In the genomic region with DNA sequence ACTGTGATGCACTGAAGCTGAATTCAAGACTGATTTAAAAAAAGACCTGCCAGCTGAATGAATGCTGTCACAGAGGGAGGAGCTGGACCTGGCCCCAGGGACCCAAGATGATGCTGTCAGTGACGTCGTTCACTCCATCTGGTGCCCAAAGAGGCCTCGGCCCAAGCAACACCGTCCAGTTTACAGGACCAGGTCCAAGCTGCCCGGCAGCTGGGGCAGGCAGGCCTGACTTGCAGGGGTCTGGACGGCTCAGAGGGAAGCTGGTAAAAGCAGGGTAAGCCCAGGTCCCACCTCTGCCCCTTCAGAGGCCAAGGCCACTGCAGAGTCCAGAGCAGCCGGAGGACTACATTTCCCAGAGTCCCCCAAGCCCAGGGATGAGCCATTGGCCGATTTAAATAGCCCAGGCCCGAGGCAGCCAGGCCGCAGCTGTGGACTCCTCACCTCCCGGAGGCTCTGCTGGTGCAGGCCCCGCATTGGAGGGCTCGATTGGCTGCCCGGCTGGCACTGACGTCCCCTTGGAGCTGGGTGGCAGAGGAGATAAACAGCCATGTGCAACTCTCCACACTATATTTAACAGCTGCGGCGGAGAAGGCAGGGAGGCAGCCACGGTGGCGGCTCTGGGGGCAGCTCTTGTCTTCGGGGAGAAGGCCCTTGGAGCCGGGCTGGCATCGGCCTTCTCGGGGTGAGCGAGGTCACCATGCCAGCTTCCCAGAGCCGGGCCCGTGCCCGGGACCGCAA, we compare ENCODE assay signal across 8 cellular contexts. TPM values are rescaled to one million over a fixed set of nuclear protein-coding genes. Genes with fewer than 3 reads are reported as not detected.
A peak's percentile ranks its signal among the peaks of the same experiment; 100 is the strongest.
DNase-seq lines count a peak whose midpoint lies in the region; ATAC-seq, FAIRE-seq and TF ChIP-seq lines count a peak whose summit lies in the region.

A gene (plus strand): TSS at position 423 of the 738 bp plus-strand sequence. CDS start 275 bp downstream, at position 698.

- H3K4me2 ChIP-seq in IMR-90 (ENCODE audit: low read depth, low read length), result peak within 1 kb of the TSS; percentile 35; the same call in 1 of the 2 replicates

- dilution Hi-C loops in IMR-90 (cut with HindIII; ENCODE audit: low sequenced_read_pairs, unreplicated experiment), result no loop called here

- in situ Hi-C loops in IMR-90 (cut with MboI; ENCODE audit: low sequenced_read_pairs), result no loop called here

- no peak within 1 kb of the TSS for H2BK15ac ChIP-seq in IMR-90 (ENCODE audit: low read depth, low read length)

- H2BK20ac ChIP-seq in IMR-90 (ENCODE audit: low read depth, low read length), result no peak within 1 kb of the TSS

- peak within 1 kb of the TSS; percentile 29; the same call in 1 of the 2 replicates for H3K4me3 ChIP-seq in IMR-90 (ENCODE audit: insufficient read depth, low read depth, low read length)
- H3K4me3 ChIP-seq in body of pancreas, result no peak within 1 kb of the TSS
- H3K4me3 ChIP-seq in spleen, result peak within 1 kb of the TSS; percentile 6 to 62 (median 26)
- peak within 1 kb of the TSS in 1 of 2 donors; percentile 4 for H3K4me3 ChIP-seq in small intestine (ENCODE audit: low read depth in 1 of 2, low read length in 2 of 2)

- H3K79me1 ChIP-seq in IMR-90 (ENCODE audit: low read depth in 1 of 2, low read length in 2 of 2), result no peaks in the 10 kb centered on the region

- no peak for TF ChIP-seq POLR2A in IMR-90 (IDR thresholded peaks at IDR 0.05; ENCODE audit: low read depth, low read length)
- peak in 1 of 3 donors; percentile 7 for TF ChIP-seq POLR2A in body of pancreas (IDR thresholded peaks at IDR 0.05)
- TF ChIP-seq POLR2A in spleen (IDR thresholded peaks at IDR 0.05), result no peak

- H2AK9ac ChIP-seq in IMR-90 (replicated peaks; ENCODE audit: low read depth, low read length, poor library complexity), result peak within 1 kb of the TSS; percentile 87

- CTCF ChIA-PET in IMR-90 (lab: Yijun Ruan, JAX), result interaction anchor here (0.6 kb wide), 1 partner anchor 102 kb away, joined by 4 read pairs; no protein-coding TSS in a partner anchor

- H3K18ac ChIP-seq in IMR-90 (ENCODE audit: low read depth, low read length), result no peak within 1 kb of the TSS

- 0 out of 2 replicates have a peak within 1 kb of the TSS, but pooled peaks have one; percentile 60 for H3K4ac ChIP-seq in IMR-90 (ENCODE audit: low read depth, low read length)

- ATAC-seq in IMR-90 (ENCODE audit: low read depth) (peak; percentile 98), body of pancreas (peak; percentile 61), GM21825 (IDR thresholded peaks at IDR 0.05; ENCODE audit: unreplicated experiment) (no peak)

- peak within 1 kb of the TSS in 1 of 2 experiments; percentile 86; a peak in 3 of 4 replicates for H4K8ac ChIP-seq in IMR-90 (ENCODE audit: low read depth in 2 of 2, low read length in 2 of 2)

- no peaks in the 10 kb centered on the region; the same call in 1 of the 2 replicates for H3K9me1 ChIP-seq in IMR-90 (ENCODE audit: insufficient read depth, low read length)

- FAIRE-seq in small intestine (lab: Jason Lieb, UNC), result no peak

- peak within 1 kb of the TSS; percentile 68; the same call in 1 of the 2 replicates for H4K91ac ChIP-seq in IMR-90 (ENCODE audit: insufficient read depth, low read depth, low read length)

- H3K27me3 Mint-ChIP-seq in mesothelial cell of epicardium (ENCODE audit: low read depth), result peaks cover 4% of the 10 kb centered on the region

- H3K27me3 ChIP-seq in IMR-90 (ENCODE audit: control insufficient read depth, insufficient read depth, low read length) (peaks cover 8% of the 10 kb centered on the region), body of pancreas (no peaks in the 10 kb centered on the region), spleen (replicated peaks in 1 of 7) (no peaks in the 10 kb centered on the region), small intestine (ENCODE audit: control insufficient read depth in 2 of 2, insufficient read depth in 2 of 2, low read length in 2 of 2) (no peaks in the 10 kb centered on the region)

- H2BK5ac ChIP-seq in IMR-90 (ENCODE audit: low read depth, low read length, poor library complexity, severe bottlenecking), result no peak within 1 kb of the TSS

- peak within 1 kb of the TSS; percentile 87 for H3K14ac ChIP-seq in IMR-90 (replicated peaks; ENCODE audit: low read depth, low read length)

- no peak for TF ChIP-seq RAD21 in IMR-90 (IDR thresholded peaks at IDR 0.05; ENCODE audit: low read length)

- H2AK5ac ChIP-seq in IMR-90 (ENCODE audit: low read depth, low read length), result no peak within 1 kb of the TSS

- H2AFZ ChIP-seq in IMR-90 (replicated peaks; ENCODE audit: low read length, poor library complexity), result peak within 1 kb of the TSS; percentile 93

- H3K36me3 ChIP-seq in IMR-90 (ENCODE audit: control insufficient read depth, insufficient read depth, low read length) (no peaks in the 10 kb centered on the region), body of pancreas (replicated peaks in 1 of 2; ENCODE audit: insufficient read depth in 1 of 2, low read depth in 2 of 2) (no peaks in the 10 kb centered on the region), spleen (no peaks in the 10 kb centered on the region), small intestine (ENCODE audit: control insufficient read depth in 2 of 2, insufficient read depth in 2 of 2, low read length in 2 of 2) (no peaks in the 10 kb centered on the region)

- H4K20me1 ChIP-seq in IMR-90 (ENCODE audit: insufficient read depth, low read length), result no peaks in the 10 kb centered on the region

- intact Hi-C loops in IMR-90 (cut with micrococcal nuclease), result loop anchor here (1.0 kb wide), 1 partner anchor 11 kb away; no protein-coding TSS in a partner anchor
- intact Hi-C loops in body of pancreas (cut with DNase I), result no loop called here
- intact Hi-C loops in spleen (cut with DNase I; ENCODE audit: low total_unique reads), result loop anchor here (10.0 kb wide), 1 partner anchor 55 kb away; no protein-coding TSS in a partner anchor

- no peak within 1 kb of the TSS for H3K56ac ChIP-seq in IMR-90 (ENCODE audit: extremely low read depth, insufficient read depth, low read length)

- no peaks in the 10 kb centered on the region for H3K4me1 ChIP-seq in IMR-90 (ENCODE audit: control insufficient read depth, insufficient read depth, low read length)
- H3K4me1 ChIP-seq in body of pancreas, result no peaks in the 10 kb centered on the region
- H3K4me1 ChIP-seq in spleen, result peaks cover 0 to 19% (median 6%) of the 10 kb centered on the region in 6 donors
- H3K4me1 ChIP-seq in small intestine (ENCODE audit: control insufficient read depth in 2 of 2, insufficient read depth in 1 of 2, low read depth in 1 of 2, low read length in 1 of 2), result no peaks in the 10 kb centered on the region

- no peak within 1 kb of the TSS for H3K27ac Mint-ChIP-seq in mesothelial cell of epicardium

- H3K9me3 Mint-ChIP-seq in mesothelial cell of epicardium, result no peaks in the 10 kb centered on the region

- peak within 1 kb of the TSS; percentile 19; the same call in 1 of the 2 replicates for H3K9ac ChIP-seq in IMR-90 (ENCODE audit: low read depth, low read length)

- H3K36me3 Mint-ChIP-seq in mesothelial cell of epicardium, result no peaks in the 10 kb centered on the region

- TF ChIP-seq CTCF in IMR-90 (conservative IDR thresholded peaks at IDR 0.05; ENCODE audit: low read depth, low read length), result no peak
- no peak for TF ChIP-seq CTCF in body of pancreas (IDR thresholded peaks at IDR 0.05)
- no peak for TF ChIP-seq CTCF in spleen (IDR thresholded peaks at IDR 0.05 in 8 of 11, conservative IDR thresholded peaks at IDR 0.05 in 3 of 11)
- TF ChIP-seq CTCF in mesothelial cell of epicardium (IDR thresholded peaks at IDR 0.05; ENCODE audit: unreplicated experiment), result no peak

- POLR2A ChIA-PET in IMR-90 (lab: Charles Lee; ENCODE audit: unreplicated experiment), result no interaction called here

- H3K9me3 ChIP-seq in IMR-90 (ENCODE audit: control insufficient read depth, insufficient read depth, low read length) (no peaks in the 10 kb centered on the region), body of pancreas (no peaks in the 10 kb centered on the region), spleen (no peaks in the 10 kb centered on the region), small intestine (ENCODE audit: control insufficient read depth, low read depth) (no peaks in the 10 kb centered on the region)

- no peak within 1 kb of the TSS for H3K4me3 Mint-ChIP-seq in mesothelial cell of epicardium

- WGBS in IMR-90 (ENCODE audit: extremely low coverage in 2 of 2, insufficient read length in 1 of 2), 2 experiments, result 59% methylated on average over 12 of the region's 28 CpGs; no CpG with 5 or more reads in 1 of the 2 experiments
- WGBS in body of pancreas, 2 donors, result 40 to 59% methylated on average over 1 to 28 of the region's 28 CpGs
- WGBS in spleen, 5 donors, result 55 to 71% (median 57%) methylated on average over 5 to 28 of the region's 28 CpGs
- 63 to 74% (median 69%) methylated on average over 26 to 28 of the region's 28 CpGs for WGBS in small intestine, 3 donors

- H4K5ac ChIP-seq in IMR-90 (ENCODE audit: low read depth, low read length), result peak within 1 kb of the TSS; percentile 55

- H3K4me1 Mint-ChIP-seq in mesothelial cell of epicardium, result no peaks in the 10 kb centered on the region

- no peak within 1 kb of the TSS for H3K23ac ChIP-seq in IMR-90 (ENCODE audit: low read depth, low read length)

- peak within 1 kb of the TSS; percentile 46; the same call in 1 of the 2 replicates for H2BK120ac ChIP-seq in IMR-90 (ENCODE audit: low read depth, low read length)

- BruUV-seq in IMR-90 (replicated peaks; lab: Mats Ljungman, UMichigan), result no TSS peak

- H3K27ac ChIP-seq in IMR-90 (ENCODE audit: insufficient read depth, low read length) (no peak within 1 kb of the TSS), body of pancreas (peak within 1 kb of the TSS in 2 of 4 donors; percentile 37 to 50), spleen (peak within 1 kb of the TSS in 5 of 8 donors; percentile 42 to 63 (median 60)), small intestine (ENCODE audit: low read depth in 1 of 2, low read length in 1 of 2) (peak within 1 kb of the TSS in 1 of 2 donors; percentile 42)

- DNase-seq in AG20443 (ENCODE audit: low spot score) (peak; percentile 90), IMR-90 (peak; percentile 48), body of pancreas (peak; percentile 31 to 54 (median 46)), islet precursor cell (peak; percentile 80), spleen (no peak), small intestine (no peak), mesothelial cell of epicardium (ENCODE audit: low spot score in 2 of 2, unreplicated experiment in 2 of 2) (no peak)

RNA-seq across cellular contexts. Expression of the gene that starts here (rescaled TPM):
- total RNA-seq in IMR-90 (2012; rRNA removed) (0.54 and 0.56 TPM in 2 replicates), body of pancreas (1 to 10 TPM; 2.1 to 3.6 TPM), spleen (1 to 10 TPM; 2.3 to 3.8 (median 3.1) TPM), mesothelial cell of epicardium (0.60 to 1.1 TPM (median 0.79 TPM) in 3 replicates)
- polyA plus RNA-seq in IMR-90 (2012; rRNA removed) (1.2 TPM in 2 replicates), spleen (1 to 10 TPM; 1.1 to 2.1 (median 1.3) TPM), small intestine (1 to 10 TPM in 1 of 3 donors, under 1 TPM in 1, not detected in 1; 0.54 to 1.9 TPM)
- polyA plus RNA-seq in IMR-90 (2012; cell fraction: cytosol; rRNA removed), result 0.89 and 2.2 TPM in 2 replicates
- 1.1 and 2.3 TPM in 2 replicates for polyA plus RNA-seq in IMR-90 (2012; cell fraction: nucleus; rRNA removed; ENCODE audit: low replicate concordance)

Comparison
In these comparisons a context has a peak if more than half of its experiments do, and no peak if none do; other contexts are left out.
1. DNase-seq: peak in AG20443 (single experiment), IMR-90 (single experiment), body of pancreas (4 of 4) and islet precursor cell (single experiment); none in spleen (single experiment), small intestine (single experiment) and mesothelial cell of epicardium (0 of 2).
2. H3K4me3 ChIP-seq: peak in IMR-90 (single experiment) and spleen (8 of 8); none in body of pancreas (0 of 2).